ENCODE assay signal across 22 cellular contexts in the genomic region with DNA sequence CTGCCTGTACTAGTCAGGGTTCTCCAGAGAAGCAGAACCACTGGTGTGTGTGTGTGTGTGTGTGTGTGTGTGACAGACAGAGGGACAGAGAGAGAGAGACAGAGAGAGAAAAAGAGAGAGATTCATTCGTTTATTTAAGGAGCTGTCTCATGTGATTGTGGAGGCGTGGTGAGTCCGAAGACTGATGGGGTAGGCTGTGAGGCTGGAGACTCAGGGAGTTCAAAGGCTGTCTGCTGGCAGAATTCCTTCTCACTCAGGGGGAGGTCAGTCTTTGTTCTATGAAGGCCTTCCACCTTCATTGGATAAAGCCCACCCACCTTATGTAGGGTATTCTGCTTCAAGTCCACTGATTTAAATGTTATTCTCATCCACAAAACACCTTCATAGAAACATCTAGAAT.
"Had no signal": no experiment of that assay in that cellular context is flagged by ENCODE, and none has a peak within 500 bp of the region (broad histone marks: within the 10 kb centered on the region; RNA-seq: fewer than 3 reads in every experiment).

No MANE protein-coding gene starts in this region.

- H3K36me3 ChIP-seq: neutrophil, ovary, thyroid gland had no signal

- H3K36me3 Mint-ChIP-seq: activated naive CD4-positive, alpha-beta T cell treated with anti-CD3 and anti-CD28 coated beads, Interleukin-2, amount 50 U/mL, for 24 hours; brain; memory B cell; naive B cell; T-cell had no signal

- H3K27me3 Mint-ChIP-seq: activated naive CD4-positive, alpha-beta T cell treated with anti-CD3 and anti-CD28 coated beads, Interleukin-2, amount 50 U/mL, for 24 hours; brain; dendritic cell treated with granulocyte-macrophage colony-stimulating factor and Interleukin-4, amounts not matched to agents 40 ng/mL and 50 ng/mL, for 4 days had no signal

- H3K27me3 ChIP-seq: neutrophil, ovary, thyroid gland had no signal

- H3K27ac Mint-ChIP-seq: activated CD8-positive, alpha-beta T cell treated with anti-CD3 and anti-CD28 coated beads, Interleukin-2, amount 10 ng/mL, durations not matched to agents 7 days and 5 days; activated naive CD4-positive, alpha-beta T cell treated with anti-CD3 and anti-CD28 coated beads, Interleukin-2, amount 50 U/mL, for 24 hours; dendritic cell treated with granulocyte-macrophage colony-stimulating factor and Interleukin-4, amounts not matched to agents 40 ng/mL and 50 ng/mL, for 4 days; memory B cell; T-cell; T-helper 2 cell treated with Interferon-gamma antibody and Interleukin-4, amounts not matched to agents 5 μg/mL and 100 μg/mL, for 36 hours had no signal

- H3K27ac ChIP-seq: neutrophil, ovary, thyroid gland, VCaP had no signal

- H3K4me1 Mint-ChIP-seq: activated naive CD4-positive, alpha-beta T cell treated with anti-CD3 and anti-CD28 coated beads, Interleukin-2, amount 50 U/mL, for 24 hours; memory B cell; naive B cell; T-cell had no signal

- H3K4me3 Mint-ChIP-seq: activated CD8-positive, alpha-beta T cell treated with anti-CD3 and anti-CD28 coated beads, Interleukin-2, amount 10 ng/mL, durations not matched to agents 7 days and 5 days; activated naive CD4-positive, alpha-beta T cell treated with anti-CD3 and anti-CD28 coated beads, Interleukin-2, amount 50 U/mL, for 24 hours; dendritic cell treated with granulocyte-macrophage colony-stimulating factor and Interleukin-4, amounts not matched to agents 40 ng/mL and 50 ng/mL, for 4 days; memory B cell; naive B cell; T-cell; T-helper 2 cell treated with Interferon-gamma antibody and Interleukin-4, amounts not matched to agents 5 μg/mL and 100 μg/mL, for 36 hours had no signal

- H3K9me3 Mint-ChIP-seq: activated naive CD4-positive, alpha-beta T cell treated with anti-CD3 and anti-CD28 coated beads, Interleukin-2, amount 50 U/mL, for 24 hours; dendritic cell treated with granulocyte-macrophage colony-stimulating factor and Interleukin-4, amounts not matched to agents 40 ng/mL and 50 ng/mL, for 4 days; memory B cell; T-cell; T-helper 2 cell treated with Interferon-gamma antibody and Interleukin-4, amounts not matched to agents 5 μg/mL and 100 μg/mL, for 36 hours had no signal

- H3K4me3 ChIP-seq: ovary, thyroid gland had no signal

- H3K9me3 ChIP-seq: neutrophil, ovary, thyroid gland had no signal

- DNase-seq: activated CD4-positive, alpha-beta T cell treated with anti-CD3 and anti-CD28 coated beads for 1 hour; activated CD4-positive, alpha-beta T cell treated with anti-CD3 and anti-CD28 coated beads, Interleukin-2, amount 50 U/mL, for 1 hour; activated CD8-positive, alpha-beta T cell treated with anti-CD3 and anti-CD28 coated beads, Interleukin-2, amount 10 ng/mL, durations not matched to agents 7 days and 5 days; activated gamma-delta T cell treated with Interleukin-2 at 50 U/mL for 16 hours; anterior cingulate cortex; effector CD4-positive, alpha-beta T cell; foreskin melanocyte; naive B cell; ovary; right cardiac atrium; stimulated activated CD4-positive, alpha-beta T cell treated with anti-CD3 and anti-CD28 coated beads, Interleukin-12 subunit alpha, Interleukin-12 subunit beta, amount 100 ng/mL, for 4 hours; stimulated activated CD4-positive, alpha-beta T cell treated with anti-CD3 and anti-CD28 coated beads, Interleukin-4, amount 100 ng/mL, for 4 hours; stimulated activated naive CD8-positive, alpha-beta T cell treated with anti-CD3 and anti-CD28 coated beads, Interleukin-15, Interleukin-2, amounts not matched to agents 100 U/mL and 50 U/mL, for 24 hours; T-cell; thyroid gland had no signal

- H3K4me1 ChIP-seq: thyroid gland had no signal
